ENCODE assay signal across 8 cellular contexts in genomic region chr15:101294731-101295606, GRCh38. TPM values are rescaled to one million over a fixed set of nuclear protein-coding genes. Genes with fewer than 3 reads are reported as not detected.
DNase-seq lines count a peak whose midpoint lies in the region; ATAC-seq and TF ChIP-seq lines count a peak whose summit lies in the region.

Gene SNRPA1 (minus strand): TSS chr15:101295248. CDS start chr15:101295178, 70 bp downstream.

- TF ChIP-seq CTCF in RWPE1 (conservative IDR thresholded peaks at IDR 0.05; ENCODE audit: low read depth) (no peak), fibroblast of mammary gland (conservative IDR thresholded peaks at IDR 0.05; ENCODE audit: control insufficient read depth, insufficient read depth, low read depth, low read length) (no peak), natural killer cell (IDR thresholded peaks at IDR 0.05) (no peak)

- H3K4me1 Mint-ChIP-seq in activated T-helper 17 cell treated with anti-CD3 and anti-CD28 coated beads, Interleukin-2, amount 50 U/mL, for 72 hours = peaks cover 10% of the 10 kb centered on the region
- peaks cover 42 to 45% of the 10 kb centered on the region in 2 donors for H3K4me1 Mint-ChIP-seq in natural killer cell

- intact Hi-C loops in natural killer cell (cut with micrococcal nuclease) = loop anchor here (2.0 kb wide), 3 partner anchors 18 to 346 kb away; partner anchors contain the start of gene SELENOS

- CTCF ChIA-PET in RWPE1 (lab: Yijun Ruan, JAX) = interaction anchor here (0.7 kb wide), 1 partner anchor 56 kb away, joined by 3 read pairs; no protein-coding TSS in a partner anchor

- H3K36me3 Mint-ChIP-seq in activated T-helper 17 cell treated with anti-CD3 and anti-CD28 coated beads, Interleukin-2, amount 50 U/mL, for 72 hours (ENCODE audit: low read depth) = peaks cover 54% of the 10 kb centered on the region
- no peaks in the 10 kb centered on the region for H3K36me3 Mint-ChIP-seq in natural killer cell

- peak; percentile 87 for ATAC-seq in activated T-helper 17 cell treated with anti-CD3 and anti-CD28 coated beads, Interleukin-2, amount 50 U/mL, for 72 hours (replicated peaks)
- ATAC-seq in natural killer cell = peak; percentile 85 to 94 (median 88)

- peak within 1 kb of the TSS; percentile 98 for H3K27ac Mint-ChIP-seq in activated T-helper 17 cell treated with anti-CD3 and anti-CD28 coated beads, Interleukin-2, amount 50 U/mL, for 72 hours
- peak within 1 kb of the TSS; percentile 90 to 92 for H3K27ac Mint-ChIP-seq in natural killer cell

- H3K9me3 Mint-ChIP-seq in activated T-helper 17 cell treated with anti-CD3 and anti-CD28 coated beads, Interleukin-2, amount 50 U/mL, for 72 hours = no peaks in the 10 kb centered on the region
- no peaks in the 10 kb centered on the region for H3K9me3 Mint-ChIP-seq in natural killer cell

- H3K27me3 Mint-ChIP-seq in activated T-helper 17 cell treated with anti-CD3 and anti-CD28 coated beads, Interleukin-2, amount 50 U/mL, for 72 hours = no peaks in the 10 kb centered on the region
- no peaks in the 10 kb centered on the region for H3K27me3 Mint-ChIP-seq in natural killer cell (ENCODE audit: low read depth in 2 of 2)

- peak within 1 kb of the TSS; percentile 97 for H3K27ac ChIP-seq in RWPE1

- POLR2A ChIA-PET in RWPE1 (lab: Yijun Ruan, JAX; ENCODE audit: low non-redundant PET) = no interaction called here

- peak within 1 kb of the TSS; percentile 79 for H3K4me3 ChIP-seq in fibroblast of mammary gland (ENCODE audit: control insufficient read depth, low read depth, low read length)

- peak; percentile 94 for DNase-seq in EH (ENCODE audit: low read depth)
- peak; percentile 93 for DNase-seq in H4 (ENCODE audit: low spot score)
- DNase-seq in LoVo (ENCODE audit: low spot score) = peak; percentile 98
- DNase-seq in RWPE1 (ENCODE audit: low spot score) = peak; percentile 97
- DNase-seq in fibroblast of mammary gland (ENCODE audit: low read depth) = peak; percentile 91
- DNase-seq in natural killer cell = peak; percentile 98
- peak; percentile 90 to 97 (median 96) for DNase-seq in stimulated activated naive CD4-positive, alpha-beta T cell (lab: John Stamatoyannopoulos, UW)

- peak within 1 kb of the TSS; percentile 91 for H3K4me3 Mint-ChIP-seq in activated T-helper 17 cell treated with anti-CD3 and anti-CD28 coated beads, Interleukin-2, amount 50 U/mL, for 72 hours
- peak within 1 kb of the TSS; percentile 97 for H3K4me3 Mint-ChIP-seq in natural killer cell

RNA-seq across cellular contexts. Expression of gene SNRPA1, which starts in this region (rescaled TPM):
- total RNA-seq in H4 (2014; rRNA removed; shearing (Covaris generic)) = 22.0 and 36.3 TPM in 2 replicates
- 100 to 1,000 TPM; 127 to 174 TPM for total RNA-seq in activated T-helper 17 cell treated with anti-CD3 and anti-CD28 coated beads, Interleukin-2, amount 50 U/mL, for 72 hours
- 100 to 1,000 TPM; 146 to 174 (median 167) TPM for total RNA-seq in natural killer cell

Comparison
In these comparisons a context has a peak if more than half of its experiments do, and no peak if none do; other contexts are left out.
1. Peak in every context shown above with its lines: DNase-seq, ATAC-seq, H3K4me3 ChIP-seq and H3K27ac ChIP-seq.